Comparison of ENCODE assay signal across 8 cellular contexts in the genomic region with DNA sequence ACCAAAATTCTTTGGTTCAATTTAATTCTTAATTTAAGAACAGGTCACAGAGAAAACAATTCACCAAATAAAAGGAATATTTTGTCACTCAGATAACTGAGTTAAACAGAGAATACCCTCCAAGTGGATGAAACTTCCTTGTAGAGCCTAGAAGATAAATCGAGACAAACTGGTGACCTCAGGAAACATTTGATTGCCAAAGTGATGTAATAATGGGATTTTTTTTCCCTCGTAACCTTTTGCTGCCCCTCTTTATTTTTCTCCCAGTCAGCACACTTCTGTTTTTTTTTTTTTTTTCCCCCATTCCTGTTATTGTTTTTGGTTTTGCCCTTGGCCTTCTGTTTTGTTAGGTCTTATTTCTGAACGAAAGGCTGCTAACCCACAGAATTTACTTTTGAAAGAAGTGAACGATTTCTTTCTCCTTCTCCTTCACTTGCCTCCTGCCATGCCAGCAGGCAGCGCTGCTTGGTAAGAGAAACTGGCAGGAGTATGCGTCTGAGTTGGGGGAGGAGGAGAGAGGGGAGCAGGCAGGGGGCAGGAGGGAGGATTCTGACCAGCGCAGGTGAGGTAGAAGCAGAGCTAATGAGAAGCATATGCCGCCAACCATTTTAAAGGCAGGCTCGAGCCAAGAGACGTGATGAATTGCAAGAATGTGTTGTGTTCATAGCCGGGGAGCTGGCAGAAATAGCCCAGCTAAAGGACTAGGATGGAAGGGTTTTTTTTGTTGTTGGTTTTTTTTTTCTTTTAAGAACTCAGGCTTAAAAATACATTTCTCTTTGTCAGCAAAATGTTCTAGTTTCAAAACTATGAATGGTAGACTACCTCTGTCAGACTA.
DNase-seq lines count a peak whose midpoint lies in the region; ATAC-seq, FAIRE-seq and TF ChIP-seq lines count a peak whose summit lies in the region.

No MANE protein-coding gene starts in this region.

- TF ChIP-seq EP300 in K562 (IDR thresholded peaks at IDR 0.05; ENCODE audit: low read length): no peak

- H3K36me3 ChIP-seq in Loucy (ENCODE audit: insufficient read depth, low read length) (no peaks in the 10 kb centered on the region), K562 (ENCODE audit: control insufficient read depth, insufficient read depth, low read length) (no peaks in the 10 kb centered on the region), iPS-18a (ENCODE audit: control insufficient read depth, low read depth, low read length) (no peaks in the 10 kb centered on the region)

- H3K4me2 ChIP-seq in Loucy (ENCODE audit: low read depth, low read length, poor library complexity, severe bottlenecking) (no peak overlapping the region), K562 (ENCODE audit: insufficient read depth, low read length) (no peak overlapping the region)

- H3F3A ChIP-seq in Loucy (ENCODE audit: low read depth): no peaks in the 10 kb centered on the region

- DNase-seq in K562 (ENCODE audit: extremely low read depth in 1 of 4, low spot score in 3 of 4): no peak
- peak; percentile 53 for DNase-seq in skeletal muscle cell (ENCODE audit: low read depth)
- no peak for DNase-seq in NCI-H2029 treated with DMSO at 0.1 percent for 48 hours (lab: John Stamatoyannopoulos, UW)
- no peak for DNase-seq in NCI-H1092 (lab: John Stamatoyannopoulos, UW)

- H3K9me3 ChIP-seq in Loucy (ENCODE audit: insufficient read depth, low read depth, low read length): no peaks in the 10 kb centered on the region
- H3K9me3 ChIP-seq in K562 (replicated peaks; ENCODE audit: control insufficient read depth, insufficient read depth, low read depth, low read length): no peaks in the 10 kb centered on the region
- H3K9me3 ChIP-seq in iPS-18a (ENCODE audit: control insufficient read depth, low read depth, low read length): no peaks in the 10 kb centered on the region

- CTCF ChIA-PET in K562 (lab: Yijun Ruan, JAX; ENCODE audit: low intra/inter-chr PET ratio): no interaction called here

- in situ Hi-C loops in K562 (cut with MboI): no loop called here

- no peaks in the 10 kb centered on the region for H4K20me1 ChIP-seq in Loucy (ENCODE audit: insufficient read depth, low read length, poor library complexity, severe bottlenecking)
- H4K20me1 ChIP-seq in K562 (replicated peaks; ENCODE audit: control insufficient read depth, insufficient read depth, low read length): no peaks in the 10 kb centered on the region

- POLR2A ChIA-PET in K562 (lab: Yijun Ruan, JAX): no interaction called here

- no peaks in the 10 kb centered on the region for H3K9me2 ChIP-seq in Loucy (replicated peaks; ENCODE audit: low read depth, low read length)

- TF ChIP-seq CTCF in Loucy (conservative IDR thresholded peaks at IDR 0.05; ENCODE audit: low read length) (no peak), K562 (IDR thresholded peaks at IDR 0.05 in 2 of 3, conservative IDR thresholded peaks at IDR 0.05 in 1 of 3; ENCODE audit: insufficient read depth in 2 of 3, low read depth in 1 of 3, low read length in 3 of 3) (no peak)

- FAIRE-seq in K562 (lab: Jason Lieb, UNC): no peak

- no peaks in the 10 kb centered on the region for H3K79me2 ChIP-seq in Loucy (ENCODE audit: insufficient read depth, low read length)
- no peaks in the 10 kb centered on the region for H3K79me2 ChIP-seq in K562 (ENCODE audit: control insufficient read depth, insufficient read depth, low read length)

- H2AFZ ChIP-seq in Loucy (ENCODE audit: low read length) (peak overlapping the region; percentile 61; the same call in 1 of the 2 replicates), K562 (ENCODE audit: low read depth, low read length) (no peak overlapping the region)

- H3K9me1 ChIP-seq in K562 (ENCODE audit: control insufficient read depth, insufficient read depth, low read length): no peaks in the 10 kb centered on the region

- BruUV-seq in K562 (replicated peaks; lab: Mats Ljungman, UMichigan): no TSS peak

- H3K4me1 ChIP-seq in Loucy (ENCODE audit: insufficient read depth, low read length, poor library complexity, severe bottlenecking) (no peaks in the 10 kb centered on the region), K562 (replicated peaks in 1 of 2; ENCODE audit: control insufficient read depth in 2 of 2, insufficient read depth in 2 of 2, low read length in 2 of 2) (no peaks in the 10 kb centered on the region), iPS-18a (ENCODE audit: control insufficient read depth, low read depth, low read length) (peaks cover 11% of the 10 kb centered on the region)

- ATAC-seq in K562 (no peak), GM21723 (IDR thresholded peaks at IDR 0.05; ENCODE audit: unreplicated experiment) (no peak), HG03469 (IDR thresholded peaks at IDR 0.05; ENCODE audit: unreplicated experiment) (no peak)

- TF ChIP-seq POLR2A in K562 (conservative IDR thresholded peaks at IDR 0.05): no peak

- H3K9ac ChIP-seq in Loucy (ENCODE audit: low read depth, low read length, poor library complexity, severe bottlenecking) (no peak overlapping the region), K562 (ENCODE audit: insufficient read depth in 1 of 2, low read depth in 2 of 2, low read length in 2 of 2) (no peak overlapping the region), iPS-18a (ENCODE audit: low read length) (peak overlapping the region; percentile 2)

- no peaks in the 10 kb centered on the region for H3K27me3 ChIP-seq in Loucy (ENCODE audit: insufficient read depth, low read length, poor library complexity, severe bottlenecking)
- H3K27me3 ChIP-seq in K562 (ENCODE audit: control insufficient read depth in 2 of 2, insufficient read depth in 2 of 2, low read length in 2 of 2): no peaks in the 10 kb centered on the region
- H3K27me3 ChIP-seq in iPS-18a (ENCODE audit: control insufficient read depth, insufficient read depth, low read length): no peaks in the 10 kb centered on the region

- H3K4me3 ChIP-seq in Loucy (ENCODE audit: low read length, poor library complexity, severe bottlenecking): no peak overlapping the region
- H3K4me3 ChIP-seq in K562: no peak overlapping the region
- peak overlapping the region; percentile 21 for H3K4me3 ChIP-seq in iPS-18a (ENCODE audit: low read length)
- H3K4me3 ChIP-seq in skeletal muscle cell (ENCODE audit: low read depth, low read length): no peak overlapping the region

- H3K27ac ChIP-seq in K562 (ENCODE audit: extremely low read depth, low read depth, low read length): no peak overlapping the region
- no peak overlapping the region for H3K27ac ChIP-seq in iPS-18a (ENCODE audit: low read length)

- intact Hi-C loops in K562 (cut with micrococcal nuclease): no loop called here

- WGBS in K562 (ENCODE audit: insufficient coverage, low coverage, missing lambda C conversion rate): 71% methylated on average over 10 of the region's 11 CpGs

- no peak for TF ChIP-seq RAD21 in K562 (CRISPR knock-in tag; conservative IDR thresholded peaks at IDR 0.05 in 1 of 2, IDR thresholded peaks at IDR 0.05 in 1 of 2)

TF ChIP-seq in K562, 482 proteins besides CTCF, POLR2A, EP300 and RAD21:
- TF ChIP-seq NCOA1 (IDR thresholded peaks at IDR 0.05; ENCODE audit: low read depth): no peak
- peak; percentile 51; the same call in 1 of the 2 replicates for TF ChIP-seq MAFK (IDR thresholded peaks at IDR 0.05; ENCODE audit: low read length)
- TF ChIP-seq RUNX1 (IDR thresholded peaks at IDR 0.05; ENCODE audit: low read depth): no peak
- TF ChIP-seq RHOXF2B (CRISPR knock-in tag; conservative IDR thresholded peaks at IDR 0.05): no peak
- TF ChIP-seq RBM22 (IDR thresholded peaks at IDR 0.05; ENCODE audit: low read depth, low read length, poor library complexity, severe bottlenecking): no peak
- TF ChIP-seq C11orf30 (IDR thresholded peaks at IDR 0.05; ENCODE audit: low read depth): peak; percentile 49; the same call in 1 of the 2 replicates
- TF ChIP-seq ZNF316 (IDR thresholded peaks at IDR 0.05): peak; percentile 80
- TF ChIP-seq MAFF (IDR thresholded peaks at IDR 0.05; ENCODE audit: low read length): peak; percentile 45
- TF ChIP-seq MAFG (tag; conservative IDR thresholded peaks at IDR 0.05): peak; percentile 20; the same call in 1 of the 2 replicates
- no peak for TF ChIP-seq HNRNPK (IDR thresholded peaks at IDR 0.05; ENCODE audit: low read depth, low read length, poor library complexity, severe bottlenecking)
- TF ChIP-seq RBM15 (IDR thresholded peaks at IDR 0.05; ENCODE audit: insufficient read depth, low read length): no peak
- TF ChIP-seq ZNF551 (CRISPR knock-in tag; IDR thresholded peaks at IDR 0.05): no peak
TF ChIP-seq in K562: peak in this region for 5.
